8 cellular contexts compared by ENCODE assay signal in genomic region chr6:158168054-158168303, GRCh38. TPM values are rescaled to one million over a fixed set of nuclear protein-coding genes. Genes with fewer than 3 reads are reported as not detected.
A peak's percentile ranks its signal among the peaks of the same experiment; 100 is the strongest.
DNase-seq lines count a peak whose midpoint lies in the region; ATAC-seq and TF ChIP-seq lines count a peak whose summit lies in the region.

Gene SERAC1, minus strand, starts transcription at chr6:158168262. Its CDS starts 9,899 bp downstream, at chr6:158158363.

- H3K27ac ChIP-seq in temporal lobe (ENCODE audit: low read depth, low read length) = peak within 1 kb of the TSS; percentile 86

- ATAC-seq in HG03354 (IDR thresholded peaks at IDR 0.05; ENCODE audit: poor library complexity, severe bottlenecking, unreplicated experiment) = no peak

- H3K36me3 ChIP-seq in adipocyte (ENCODE audit: control insufficient read depth, insufficient read depth, low read length, severe bottlenecking) (no peaks in the 10 kb centered on the region), kidney epithelial cell (ENCODE audit: control insufficient read depth, insufficient read depth, low read length) (no peaks in the 10 kb centered on the region)

- H3K4me1 ChIP-seq in adipocyte (ENCODE audit: control insufficient read depth, insufficient read depth, low read length) = peaks cover 26% of the 10 kb centered on the region

- H3K4me3 ChIP-seq in adipocyte (ENCODE audit: low read length) (peak within 1 kb of the TSS; percentile 97), kidney epithelial cell (ENCODE audit: low read depth, low read length) (peak within 1 kb of the TSS; percentile 96)

- H3K27me3 ChIP-seq in adipocyte (replicated peaks; ENCODE audit: control insufficient read depth, insufficient read depth, low read length) (no peaks in the 10 kb centered on the region), kidney epithelial cell (ENCODE audit: control insufficient read depth, insufficient read depth, low read length) (no peaks in the 10 kb centered on the region)

- peak within 1 kb of the TSS; percentile 96 for H3K27ac Mint-ChIP-seq in activated CD4-positive, alpha-beta T cell treated with anti-CD3 and anti-CD28 coated beads, Interleukin-2, amount 10 ng/mL, durations not matched to agents 24 days and 14 days

- no peaks in the 10 kb centered on the region for H3K9me3 Mint-ChIP-seq in activated CD4-positive, alpha-beta T cell treated with anti-CD3 and anti-CD28 coated beads, Interleukin-2, amount 10 ng/mL, durations not matched to agents 24 days and 14 days

- H3K9ac ChIP-seq in adipocyte (ENCODE audit: low read length) = peak within 1 kb of the TSS; percentile 98

- H3K9me3 ChIP-seq in adipocyte (ENCODE audit: control insufficient read depth, low read length) = no peaks in the 10 kb centered on the region

- TF ChIP-seq CTCF in kidney epithelial cell (IDR thresholded peaks at IDR 0.05; ENCODE audit: insufficient read depth, low read length, poor library complexity, severe bottlenecking) = no peak

- peaks cover 15% of the 10 kb centered on the region for H3K36me3 Mint-ChIP-seq in activated CD4-positive, alpha-beta T cell treated with anti-CD3 and anti-CD28 coated beads, Interleukin-2, amount 10 ng/mL, durations not matched to agents 24 days and 14 days (ENCODE audit: low read depth)

- H3K27me3 Mint-ChIP-seq in activated CD4-positive, alpha-beta T cell treated with anti-CD3 and anti-CD28 coated beads, Interleukin-2, amount 10 ng/mL, durations not matched to agents 24 days and 14 days = peaks cover 2% of the 10 kb centered on the region

- intact Hi-C loops in activated CD4-positive, alpha-beta T cell treated with anti-CD3 and anti-CD28 coated beads, Interleukin-2, amount 10 ng/mL, durations not matched to agents 24 days and 14 days (cut with micrococcal nuclease) = loop anchor here (1.0 kb wide), 1 partner anchor 39 kb away; no protein-coding TSS in a partner anchor

- no peak for DNase-seq in activated CD4-positive, alpha-beta T cell treated with anti-CD3 and anti-CD28 coated beads, Interleukin-2, amount 10 ng/mL, durations not matched to agents 24 days and 14 days
- no peak for DNase-seq in activated CD4-positive, alpha-beta T cell treated with anti-CD3 and anti-CD28 coated beads, Interleukin-2, amount 50 U/mL, for 1 hour
- DNase-seq in adipocyte (ENCODE audit: low read depth) = no peak
- DNase-seq in kidney epithelial cell (ENCODE audit: low read depth) = no peak
- DNase-seq in hepatic stellate cell (ENCODE audit: low spot score) = no peak
- no peak for DNase-seq in foreskin melanocyte

- H3K4me3 Mint-ChIP-seq in activated CD4-positive, alpha-beta T cell treated with anti-CD3 and anti-CD28 coated beads, Interleukin-2, amount 10 ng/mL, durations not matched to agents 24 days and 14 days = peak within 1 kb of the TSS; percentile 94

- H3K4me1 Mint-ChIP-seq in activated CD4-positive, alpha-beta T cell treated with anti-CD3 and anti-CD28 coated beads, Interleukin-2, amount 10 ng/mL, durations not matched to agents 24 days and 14 days = peaks cover 22% of the 10 kb centered on the region

RNA-seq across cellular contexts. Expression of gene SERAC1, which starts in this region (rescaled TPM):
- total RNA-seq in activated CD4-positive, alpha-beta T cell treated with anti-CD3 and anti-CD28 coated beads, Interleukin-2, amount 10 ng/mL, durations not matched to agents 24 days and 14 days = 4.6 and 5.4 TPM in 2 replicates
- total RNA-seq in kidney epithelial cell (9.2 and 9.5 TPM in 2 replicates), temporal lobe (16.0 TPM)
